ENCODE assay signal across 20 cellular contexts in the genomic region with DNA sequence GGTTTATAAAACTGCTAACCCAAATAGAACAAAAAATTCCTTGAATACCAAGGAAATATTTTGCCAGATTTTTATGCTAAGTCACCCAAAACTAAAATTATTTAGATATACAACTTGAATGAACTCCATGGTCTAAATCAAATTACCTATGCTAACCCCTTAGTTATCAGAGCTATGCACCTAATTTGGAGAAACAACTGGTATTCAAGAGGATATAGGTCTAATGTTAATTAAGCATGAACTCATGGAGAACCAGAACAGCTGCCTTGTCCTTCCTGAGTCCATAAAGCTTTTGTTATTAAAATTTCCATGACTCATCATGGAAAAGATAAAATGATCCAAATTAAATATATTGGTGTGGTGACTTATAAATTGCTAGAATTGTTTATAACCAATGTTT.
A peak's percentile ranks its signal among the peaks of the same experiment; 100 is the strongest.
DNase-seq lines count a peak whose midpoint lies in the region; ATAC-seq and TF ChIP-seq lines count a peak whose summit lies in the region.
"Had no signal": no experiment of that assay in that cellular context is flagged by ENCODE, and none has a peak within 500 bp of the region (broad histone marks: within the 10 kb centered on the region; RNA-seq: fewer than 3 reads in every experiment).

No MANE protein-coding gene starts in this region.

- TF ChIP-seq CTCF in astrocyte of the cerebellum (IDR thresholded peaks at IDR 0.05; ENCODE audit: low read depth, low read length, missing control alignments), result no peak
- TF ChIP-seq CTCF in fibroblast of the aortic adventitia (IDR thresholded peaks at IDR 0.05; ENCODE audit: insufficient read depth, low read length), result no peak

- TF ChIP-seq POLR2A in GM18505 (IDR thresholded peaks at IDR 0.05; ENCODE audit: borderline replicate concordance, extremely low read depth, insufficient read depth, insufficient read length), result no peak

- ATAC-seq in GM18505 (IDR thresholded peaks at IDR 0.05; ENCODE audit: unreplicated experiment) (no peak), GM21367 (IDR thresholded peaks at IDR 0.05; ENCODE audit: unreplicated experiment) (no peak)
- ATAC-seq: GM12878 had no signal

- DNase-seq in GM03348 (ENCODE audit: low spot score) (peak; percentile 18), astrocyte of the cerebellum (ENCODE audit: low read depth) (peak; percentile 11), fibroblast of the aortic adventitia (ENCODE audit: low read depth) (peak; percentile 53), stromal cell of bone marrow (ENCODE audit: low read depth) (peak; percentile 19), middle frontal gyrus (ENCODE audit: extremely low spot score, low spot score) (no peak)
- DNase-seq: BE2C; CD4-positive, CD25-positive, alpha-beta regulatory T cell; DMS79; Kasumi-1; MM.1S; NCI-H1048; NCI-H1417 treated with DMSO at 0.1 percent for 48 hours; NCI-H187; NCI-H446; NCI-H526 treated with DMSO at 0.1 percent for 48 hours; OCI-M1 had no signal

- in situ Hi-C loops in astrocyte of the cerebellum (cut with HindIII; ENCODE audit: low sequenced_read_pairs), result no loop called here

- H3K4me3 ChIP-seq in astrocyte of the cerebellum (ENCODE audit: low read depth, low read length), result no peak overlapping the region
- H3K4me3 ChIP-seq in fibroblast of the aortic adventitia (ENCODE audit: low read depth, low read length), result no peak overlapping the region
- H3K4me3 ChIP-seq: GM12878, SJSA1 had no signal
